In the genomic region with DNA sequence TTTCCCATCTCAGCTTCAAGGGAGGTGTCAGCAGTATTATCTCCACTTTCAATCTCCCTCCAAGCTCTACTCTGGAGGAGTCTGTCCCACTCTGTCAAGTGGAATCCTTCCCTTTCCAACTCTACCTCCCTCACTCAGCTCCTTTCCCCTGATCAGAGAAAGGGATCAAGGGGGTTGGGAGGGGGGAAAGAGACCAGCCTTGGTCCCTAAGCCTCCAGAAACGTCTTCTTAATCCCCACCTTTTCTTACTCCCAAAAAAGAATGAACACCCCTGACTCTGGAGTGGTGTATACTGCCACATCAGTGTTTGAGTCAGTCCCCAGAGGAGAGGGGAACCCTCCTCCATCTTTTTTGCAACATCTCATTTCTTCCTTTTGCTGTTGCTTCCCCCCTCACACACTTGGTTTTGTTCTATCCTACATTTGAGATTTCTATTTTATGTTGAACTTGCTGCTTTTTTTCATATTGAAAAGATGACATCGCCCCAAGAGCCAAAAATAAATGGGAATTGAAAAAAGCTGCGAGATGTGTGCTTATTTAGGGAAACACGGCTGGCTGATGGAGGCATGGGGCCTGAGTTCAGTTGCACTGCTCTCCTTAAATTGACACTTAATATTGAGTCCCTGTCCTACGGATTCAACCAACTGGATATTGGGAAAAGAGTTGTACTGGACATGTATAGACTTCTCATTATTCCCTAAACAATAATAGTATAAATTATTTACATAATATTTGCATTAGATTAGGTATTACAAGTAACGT, we compare ENCODE assay signal across 10 cellular contexts. TPM values are rescaled to one million over a fixed set of nuclear protein-coding genes. Genes with fewer than 3 reads are reported as not detected.
A peak's percentile ranks its signal among the peaks of the same experiment; 100 is the strongest.
DNase-seq lines count a peak whose midpoint lies in the region; ATAC-seq and TF ChIP-seq lines count a peak whose summit lies in the region.
"Had no signal": no experiment of that assay in that cellular context is flagged by ENCODE, and none has a peak within 500 bp of the region (broad histone marks: within the 10 kb centered on the region; RNA-seq: fewer than 3 reads in every experiment).

No MANE protein-coding gene starts in this region.

- DNase-seq in activated T-cell treated with anti-CD3 and anti-CD28 coated beads, Interleukin-2, amount 50 U/mL, for 4 hours: no peak
- no peak for DNase-seq in activated T-cell treated with anti-CD3 and anti-CD28 coated beads, Interleukin-2, amount 50 U/mL, for 1 hour
- peak; percentile 34 for DNase-seq in SK-N-DZ (ENCODE audit: low spot score)
- no peak for DNase-seq in erythroblast (lab: John Stamatoyannopoulos, UW)
- DNase-seq in tibial artery: no peak
- DNase-seq in SIG-M5 (lab: John Stamatoyannopoulos, UW): no peak
- DNase-seq: lower lobe of right lung; stimulated activated CD4-positive, alpha-beta T cell treated with anti-CD3 and anti-CD28 coated beads, Interleukin-2, amount 100 ng/mL, for 48 hours had no signal

- TF ChIP-seq POLR2A in erythroblast (IDR thresholded peaks at IDR 0.05; ENCODE audit: low read length) (peak; percentile 26), GM18505 (IDR thresholded peaks at IDR 0.05; ENCODE audit: borderline replicate concordance, extremely low read depth, insufficient read depth, insufficient read length) (no peak)

- peak overlapping the region; percentile 8 to 23 for H3K27ac ChIP-seq in tibial artery
- H3K27ac ChIP-seq: lower lobe of right lung had no signal

- no peak overlapping the region for H3K4me3 ChIP-seq in tibial artery
- H3K4me3 ChIP-seq: lower lobe of right lung had no signal

- intact Hi-C loops in tibial artery (cut with DNase I; ENCODE audit: low total_unique reads): loop anchor here (5.0 kb wide), 1 partner anchor 108 kb away; a partner anchor contains a TSS

- no peaks in the 10 kb centered on the region for H3K27me3 ChIP-seq in tibial artery

- H3K9me3 Mint-ChIP-seq in activated T-cell treated with anti-CD3 and anti-CD28 coated beads, Interleukin-2, amount 50 U/mL, for 4 hours: no peaks in the 10 kb centered on the region

- TF ChIP-seq CTCF in tibial artery (IDR thresholded peaks at IDR 0.05): no peak

- peaks cover 0 to 55% (median 21%) of the 10 kb centered on the region in 4 donors for H3K4me1 ChIP-seq in tibial artery

- no peak for ATAC-seq in activated T-cell treated with anti-CD3 and anti-CD28 coated beads, Interleukin-2, amount 50 U/mL, for 4 hours
- no peak for ATAC-seq in GM18505 (IDR thresholded peaks at IDR 0.05; ENCODE audit: unreplicated experiment)
- no peak for ATAC-seq in HG03457 (IDR thresholded peaks at IDR 0.05; ENCODE audit: unreplicated experiment)
- ATAC-seq: lower lobe of right lung had no signal

- peaks cover 31% of the 10 kb centered on the region for H3K4me1 Mint-ChIP-seq in activated T-cell treated with anti-CD3 and anti-CD28 coated beads, Interleukin-2, amount 50 U/mL, for 4 hours (ENCODE audit: low read depth)

- peaks cover 46% of the 10 kb centered on the region for H3K36me3 Mint-ChIP-seq in activated T-cell treated with anti-CD3 and anti-CD28 coated beads, Interleukin-2, amount 50 U/mL, for 4 hours (ENCODE audit: insufficient read depth)

- no peaks in the 10 kb centered on the region for H3K27me3 Mint-ChIP-seq in activated T-cell treated with anti-CD3 and anti-CD28 coated beads, Interleukin-2, amount 50 U/mL, for 4 hours (ENCODE audit: low read depth)

- H3K9me3 ChIP-seq in tibial artery: no peaks in the 10 kb centered on the region
- H3K9me3 ChIP-seq: lower lobe of right lung had no signal

- H3K36me3 ChIP-seq in tibial artery: peaks cover 49 to 72% (median 58%) of the 10 kb centered on the region in 3 donors

- peak overlapping the region; percentile 35 for H3K4me3 Mint-ChIP-seq in activated T-cell treated with anti-CD3 and anti-CD28 coated beads, Interleukin-2, amount 50 U/mL, for 4 hours

RNA-seq across cellular contexts. Expression of a gene that starts 4.9 kb away (rescaled TPM):
- 1,000 to 10,000 TPM; 1,153 to 1,485 (median 1,301) TPM for total RNA-seq in activated T-cell treated with anti-CD3 and anti-CD28 coated beads, Interleukin-2, amount 50 U/mL, for 4 hours
- polyA plus RNA-seq in SK-N-DZ (2014; cell fraction: cytosol; rRNA removed): 1,702 and 1,814 TPM in 2 replicates
- polyA plus RNA-seq in SK-N-DZ (2014; cell fraction: nucleus; rRNA removed): 586 and 640 TPM in 2 replicates

RNA-seq across cellular contexts. Expression of a gene that starts 8.0 kb away (rescaled TPM):
- 10 to 100 TPM; 65.4 to 69.5 (median 65.8) TPM for total RNA-seq in activated T-cell treated with anti-CD3 and anti-CD28 coated beads, Interleukin-2, amount 50 U/mL, for 4 hours
- 16.8 and 18.7 TPM in 2 replicates for polyA plus RNA-seq in SK-N-DZ (2014; cell fraction: cytosol; rRNA removed)
- 28.1 and 83.2 TPM in 2 replicates for polyA plus RNA-seq in SK-N-DZ (2014; cell fraction: nucleus; rRNA removed)

RNA-seq across cellular contexts. Expression of a gene that starts 17.4 kb away (rescaled TPM):
- 10 to 100 TPM; 93.0 to 98.1 (median 95.0) TPM for total RNA-seq in activated T-cell treated with anti-CD3 and anti-CD28 coated beads, Interleukin-2, amount 50 U/mL, for 4 hours
- polyA plus RNA-seq in SK-N-DZ (2014; cell fraction: cytosol; rRNA removed): 156 and 180 TPM in 2 replicates
- 130 and 150 TPM in 2 replicates for polyA plus RNA-seq in SK-N-DZ (2014; cell fraction: nucleus; rRNA removed)

RNA-seq across cellular contexts. Expression of a gene that starts 19.3 kb away (rescaled TPM):
- total RNA-seq in activated T-cell treated with anti-CD3 and anti-CD28 coated beads, Interleukin-2, amount 50 U/mL, for 4 hours: 100 to 1,000 TPM; 519 to 552 (median 531) TPM
- polyA plus RNA-seq in SK-N-DZ (2014; cell fraction: cytosol; rRNA removed): 2.7 and 4.1 TPM in 2 replicates
- polyA plus RNA-seq in SK-N-DZ (2014; cell fraction: nucleus; rRNA removed): 1.2 and 3.6 TPM in 2 replicates

RNA-seq across cellular contexts. Expression of a gene that starts 34.3 kb away (rescaled TPM):
- total RNA-seq in activated T-cell treated with anti-CD3 and anti-CD28 coated beads, Interleukin-2, amount 50 U/mL, for 4 hours: 10 to 100 TPM in 2 of 3 donors, 1 to 10 TPM in 1; 9.7 to 10.5 (median 10.2) TPM
- 27.6 and 35.7 TPM in 2 replicates for polyA plus RNA-seq in SK-N-DZ (2014; cell fraction: cytosol; rRNA removed)
- polyA plus RNA-seq in SK-N-DZ (2014; cell fraction: nucleus; rRNA removed): 26.0 and 29.3 TPM in 2 replicates
